ENCODE assay signal across 13 cellular contexts in the genomic region with DNA sequence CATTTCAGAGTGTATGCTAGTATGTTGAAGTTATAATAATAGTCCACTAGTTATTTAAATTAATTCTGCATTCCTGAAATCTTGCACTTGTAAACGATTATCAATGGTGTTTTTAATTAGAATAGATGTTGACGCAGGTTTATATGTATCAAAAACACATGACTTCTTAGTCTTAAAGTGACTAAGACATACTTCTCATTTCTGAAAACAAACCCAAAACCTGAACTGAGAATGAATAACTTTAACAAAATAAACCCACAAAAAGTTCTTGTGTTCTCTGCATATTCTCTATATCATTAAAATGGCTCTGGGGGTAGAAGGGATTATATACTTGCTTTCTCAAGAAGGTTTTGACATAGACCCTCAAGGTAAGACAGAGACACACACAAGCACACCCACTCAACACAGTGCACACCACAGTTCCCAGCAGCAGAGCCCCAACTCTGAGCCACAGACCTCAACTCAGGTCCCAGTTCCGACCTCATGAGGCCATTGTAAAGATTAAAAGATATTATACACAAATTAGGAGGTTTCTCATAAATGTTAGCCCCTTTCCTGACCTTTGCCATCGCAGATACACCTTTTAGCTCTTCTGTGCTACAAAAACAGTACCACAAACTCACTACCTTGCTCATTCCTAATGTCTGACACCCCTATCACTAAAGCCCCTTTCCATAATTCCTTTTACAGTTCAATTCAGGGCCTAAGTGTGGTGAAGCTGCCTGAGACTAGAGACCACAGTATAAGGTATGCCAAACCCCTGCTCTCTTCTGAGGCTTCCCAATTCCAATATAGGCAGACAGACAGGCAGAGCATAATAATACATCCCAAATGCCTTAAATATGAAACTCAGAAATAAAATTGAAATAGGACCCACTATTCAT.
DNase-seq lines count a peak whose midpoint lies in the region; ATAC-seq and TF ChIP-seq lines count a peak whose summit lies in the region.
"Had no signal": no experiment of that assay in that cellular context is flagged by ENCODE, and none has a peak within 500 bp of the region (broad histone marks: within the 10 kb centered on the region; RNA-seq: fewer than 3 reads in every experiment).

No MANE protein-coding gene starts in this region.

- peaks cover 20% of the 10 kb centered on the region for H3K4me1 Mint-ChIP-seq in CD8-positive, alpha-beta T cell (ENCODE audit: low read depth)
- H3K4me1 Mint-ChIP-seq in chondrocyte (ENCODE audit: low read depth) (peaks cover 31% of the 10 kb centered on the region), progenitor cell of endocrine pancreas (ENCODE audit: low read depth) (peaks cover 9% of the 10 kb centered on the region)
- H3K4me1 Mint-ChIP-seq: neural crest cell had no signal

- peak overlapping the region; percentile 2 for H3K4me3 Mint-ChIP-seq in CD8-positive, alpha-beta T cell
- H3K4me3 Mint-ChIP-seq in chondrocyte (ENCODE audit: unreplicated experiment) (no peak overlapping the region), progenitor cell of endocrine pancreas (ENCODE audit: low read depth) (no peak overlapping the region)
- H3K4me3 Mint-ChIP-seq: neural crest cell had no signal

- no peak overlapping the region for H3K27ac ChIP-seq in CD8-positive, alpha-beta T cell (ENCODE audit: low read depth, low read length)
- H3K27ac ChIP-seq: gastrocnemius medialis had no signal

- H3K27me3 ChIP-seq in CD8-positive, alpha-beta T cell (ENCODE audit: insufficient read depth, low read length), result no peaks in the 10 kb centered on the region
- H3K27me3 ChIP-seq: dorsolateral prefrontal cortex, gastrocnemius medialis had no signal

- H3K4me3 ChIP-seq in CD8-positive, alpha-beta T cell (ENCODE audit: low read depth, low read length), result no peak overlapping the region
- H3K4me3 ChIP-seq: dorsolateral prefrontal cortex, gastrocnemius medialis had no signal

- no peak for DNase-seq in CD8-positive, alpha-beta T cell
- no peak for DNase-seq in chondrocyte (ENCODE audit: low spot score)
- DNase-seq in NCI-H187 (lab: John Stamatoyannopoulos, UW), result no peak
- DNase-seq in Right ventricle myocardium superior, result no peak
- no peak for DNase-seq in progenitor cell of endocrine pancreas (ENCODE audit: low spot score, unreplicated experiment)
- DNase-seq: dorsolateral prefrontal cortex, gastrocnemius medialis, KBM-7, substantia nigra had no signal

- H3K9me3 ChIP-seq in CD8-positive, alpha-beta T cell (ENCODE audit: low read length), result no peaks in the 10 kb centered on the region
- H3K9me3 ChIP-seq: gastrocnemius medialis had no signal

- no peaks in the 10 kb centered on the region for H3K27me3 Mint-ChIP-seq in CD8-positive, alpha-beta T cell (ENCODE audit: low read depth)
- H3K27me3 Mint-ChIP-seq in chondrocyte (ENCODE audit: low read depth) (no peaks in the 10 kb centered on the region), progenitor cell of endocrine pancreas (no peaks in the 10 kb centered on the region)

- CTCF ChIA-PET in CD8-positive, alpha-beta T cell (lab: Charles Lee), result no interaction called here

- no peaks in the 10 kb centered on the region for H3K36me3 Mint-ChIP-seq in CD8-positive, alpha-beta T cell
- H3K36me3 Mint-ChIP-seq in chondrocyte (ENCODE audit: low read depth) (no peaks in the 10 kb centered on the region), progenitor cell of endocrine pancreas (ENCODE audit: insufficient read depth) (peaks cover 6% of the 10 kb centered on the region)

- H3K27ac Mint-ChIP-seq in CD8-positive, alpha-beta T cell, result peak overlapping the region; percentile 1
- H3K27ac Mint-ChIP-seq in chondrocyte (ENCODE audit: unreplicated experiment) (peak overlapping the region; percentile 83), progenitor cell of endocrine pancreas (no peak overlapping the region)

- no peak for TF ChIP-seq CTCF in CD8-positive, alpha-beta T cell (IDR thresholded peaks at IDR 0.05)
- no peak for TF ChIP-seq CTCF in chondrocyte (IDR thresholded peaks at IDR 0.05)
- no peak for TF ChIP-seq CTCF in progenitor cell of endocrine pancreas (IDR thresholded peaks at IDR 0.05; ENCODE audit: unreplicated experiment)

- peaks cover 8% of the 10 kb centered on the region for H3K4me1 ChIP-seq in CD8-positive, alpha-beta T cell (ENCODE audit: insufficient read depth, low read length)

- no peaks in the 10 kb centered on the region for H3K9me3 Mint-ChIP-seq in CD8-positive, alpha-beta T cell
- H3K9me3 Mint-ChIP-seq in chondrocyte (ENCODE audit: low read depth) (no peaks in the 10 kb centered on the region), progenitor cell of endocrine pancreas (ENCODE audit: low read depth) (no peaks in the 10 kb centered on the region)
- H3K9me3 Mint-ChIP-seq: neural crest cell had no signal

- intact Hi-C loops in CD8-positive, alpha-beta T cell (cut with DNase I, micrococcal nuclease), result loop anchor here (1.0 to 10.0 kb wide), 5 partner anchors 9 to 518 kb away; partner anchors contain the start of gene PTPRK (in 1 of the 2)
- intact Hi-C loops in Right ventricle myocardium superior (cut with DNase I), result no loop called here

- no peaks in the 10 kb centered on the region for H3K36me3 ChIP-seq in CD8-positive, alpha-beta T cell (ENCODE audit: insufficient read depth, low read length)
- H3K36me3 ChIP-seq: gastrocnemius medialis had no signal

- ATAC-seq in CD8-positive, alpha-beta T cell, result no peak
- peak; percentile 82 for ATAC-seq in GM19395 (IDR thresholded peaks at IDR 0.05; ENCODE audit: unreplicated experiment)
- ATAC-seq in HG03378 (IDR thresholded peaks at IDR 0.05; ENCODE audit: unreplicated experiment), result peak; percentile 57
- ATAC-seq in Right ventricle myocardium superior (ENCODE audit: poor library complexity), result no peak
- ATAC-seq in HG03139 (IDR thresholded peaks at IDR 0.05; ENCODE audit: unreplicated experiment), result no peak
- ATAC-seq: gastrocnemius medialis had no signal

- POLR2A ChIA-PET in CD8-positive, alpha-beta T cell (lab: Charles Lee), result no interaction called here

Comparison
In these comparisons a context has a peak if more than half of its experiments do, and no peak if none do; other contexts are left out.
1. ATAC-seq: peak in GM19395 (single experiment) and HG03378 (single experiment); none in CD8-positive, alpha-beta T cell (single experiment), Right ventricle myocardium superior (single experiment) and HG03139 (single experiment).